17 cellular contexts compared by ENCODE assay signal in the genomic region with DNA sequence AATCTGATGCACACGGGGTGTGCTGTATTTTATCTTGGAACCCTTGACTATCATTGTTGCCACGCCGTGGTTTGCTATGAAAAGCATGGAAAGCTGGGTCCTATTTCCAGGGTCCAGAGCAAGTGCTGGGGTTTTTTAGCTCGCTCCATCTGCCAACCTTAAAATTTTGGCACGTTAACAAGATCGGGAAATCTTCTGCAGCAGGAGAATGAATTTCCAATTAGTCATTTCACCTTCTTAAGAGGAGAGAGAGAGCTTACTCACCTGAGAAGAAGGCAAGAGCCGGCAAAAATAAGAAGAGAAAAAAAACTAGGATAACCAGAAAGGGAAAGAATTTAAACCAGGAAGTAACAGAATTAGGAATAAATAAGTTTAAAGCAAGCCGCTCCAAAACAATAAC.
A peak's percentile ranks its signal among the peaks of the same experiment; 100 is the strongest.
DNase-seq lines count a peak whose midpoint lies in the region; ATAC-seq and TF ChIP-seq lines count a peak whose summit lies in the region.
"Had no signal": no experiment of that assay in that cellular context is flagged by ENCODE, and none has a peak within 500 bp of the region (broad histone marks: within the 10 kb centered on the region; RNA-seq: fewer than 3 reads in every experiment).

No MANE protein-coding gene starts in this region.

- H3K9me3 Mint-ChIP-seq in osteocyte (ENCODE audit: unreplicated experiment): peaks cover 4% of the 10 kb centered on the region
- H3K9me3 Mint-ChIP-seq: activated naive CD8-positive, alpha-beta T cell treated with anti-CD3 and anti-CD28 coated beads for 36 hours had no signal

- DNase-seq in HK-2 (ENCODE audit: unreplicated experiment) (peak; percentile 20), RKO (ENCODE audit: low spot score) (peak; percentile 70), epithelial cell of esophagus (ENCODE audit: low read depth) (peak; percentile 87), osteocyte (ENCODE audit: extremely low spot score, unreplicated experiment) (no peak), amygdala (lab: John Stamatoyannopoulos, UW) (no peak), islet precursor cell (no peak)
- DNase-seq: activated naive CD8-positive, alpha-beta T cell treated with anti-CD3 and anti-CD28 coated beads for 36 hours; central memory CD4-positive, alpha-beta T cell; effector memory CD4-positive, alpha-beta T cell; GM23248; hypothalamus; left cardiac atrium; NCI-H82 had no signal

- H3K4me1 Mint-ChIP-seq in osteocyte (ENCODE audit: unreplicated experiment): peaks cover 74% of the 10 kb centered on the region
- H3K4me1 Mint-ChIP-seq: activated naive CD8-positive, alpha-beta T cell treated with anti-CD3 and anti-CD28 coated beads for 36 hours had no signal

- peak overlapping the region; percentile 92 for H3K27ac Mint-ChIP-seq in osteocyte (ENCODE audit: unreplicated experiment)
- H3K27ac Mint-ChIP-seq: activated naive CD8-positive, alpha-beta T cell treated with anti-CD3 and anti-CD28 coated beads for 36 hours had no signal

- ATAC-seq in GM18858 (IDR thresholded peaks at IDR 0.05; ENCODE audit: unreplicated experiment) (no peak), GM19324 (IDR thresholded peaks at IDR 0.05; ENCODE audit: low FRiP score, unreplicated experiment) (no peak)
- ATAC-seq: left cardiac atrium, Panc1 had no signal

- H3K27me3 Mint-ChIP-seq in osteocyte (ENCODE audit: unreplicated experiment): no peaks in the 10 kb centered on the region

- H3K36me3 Mint-ChIP-seq in osteocyte (ENCODE audit: unreplicated experiment): peaks cover 8% of the 10 kb centered on the region
- H3K36me3 Mint-ChIP-seq: activated naive CD8-positive, alpha-beta T cell treated with anti-CD3 and anti-CD28 coated beads for 36 hours had no signal

- no peak overlapping the region for H3K4me3 ChIP-seq in epithelial cell of esophagus (ENCODE audit: low read length)
- H3K4me3 ChIP-seq: GM23248, thoracic aorta had no signal

- TF ChIP-seq CTCF in epithelial cell of esophagus (IDR thresholded peaks at IDR 0.05; ENCODE audit: insufficient read depth, low read depth, low read length, missing control alignments) (no peak), osteocyte (IDR thresholded peaks at IDR 0.05) (no peak)

- H3K4me3 Mint-ChIP-seq in osteocyte (ENCODE audit: unreplicated experiment): peak overlapping the region; percentile 59
- H3K4me3 Mint-ChIP-seq: activated naive CD8-positive, alpha-beta T cell treated with anti-CD3 and anti-CD28 coated beads for 36 hours had no signal

Comparison
In these comparisons a context has a peak if more than half of its experiments do, and no peak if none do; other contexts are left out.
1. DNase-seq: peak in HK-2 (single experiment), RKO (single experiment) and epithelial cell of esophagus (single experiment); none in osteocyte (single experiment), amygdala (0 of 56) and islet precursor cell (single experiment).